ENCODE assay signal across 28 cellular contexts in the genomic region with DNA sequence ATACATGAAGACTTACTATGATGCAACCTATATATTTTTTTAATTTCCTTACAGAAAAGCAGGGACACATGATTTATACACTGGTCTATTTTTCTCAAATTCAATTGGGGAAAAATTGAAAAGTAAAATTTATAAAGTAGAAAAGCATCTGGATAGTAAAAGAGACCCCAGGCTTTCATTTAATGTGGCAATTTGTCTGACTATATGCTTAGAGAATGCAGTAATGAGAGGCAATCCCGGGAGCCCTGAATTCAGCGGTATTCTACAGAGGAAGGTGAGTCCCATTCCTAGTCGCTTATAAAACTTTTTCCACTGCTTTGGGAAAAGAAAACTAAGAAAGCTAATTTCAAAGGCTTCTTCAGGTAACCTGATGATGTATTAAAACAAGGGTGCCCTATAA.
DNase-seq lines count a peak whose midpoint lies in the region; ATAC-seq and TF ChIP-seq lines count a peak whose summit lies in the region.
"Had no signal": no experiment of that assay in that cellular context is flagged by ENCODE, and none has a peak within 500 bp of the region (broad histone marks: within the 10 kb centered on the region; RNA-seq: fewer than 3 reads in every experiment).

No MANE protein-coding gene starts in this region.

- H3K27ac Mint-ChIP-seq in H9: peak overlapping the region; percentile 69 to 92 (median 82); a peak in 5 of 7 replicates
- peak overlapping the region; percentile 31 for H3K27ac Mint-ChIP-seq in progenitor cell of endocrine pancreas
- H3K27ac Mint-ChIP-seq: B cell; CD8-positive, alpha-beta T cell; T-helper 1 cell treated with Interleukin-12 subunit alpha and Interleukin-12 subunit beta and Interleukin-4 antibody, amounts not matched to agents 30 μg/mL and 1 μg/mL, for 36 hours had no signal

- peak overlapping the region; percentile 26 for H2BK20ac ChIP-seq in H9 (ENCODE audit: low read depth, low read length, poor library complexity, severe bottlenecking)

- H3K4me1 ChIP-seq in H9 (ENCODE audit: insufficient read depth, low read length) (peaks cover 2% of the 10 kb centered on the region; the same call in 1 of the 2 replicates), Panc1 (ENCODE audit: control insufficient read depth, insufficient read depth, low read length) (no peaks in the 10 kb centered on the region; the same call in 1 of the 2 replicates), iPS-18a (ENCODE audit: control insufficient read depth, low read depth, low read length) (peaks cover 22% of the 10 kb centered on the region)
- H3K4me1 ChIP-seq: Caco-2 had no signal

- no peak overlapping the region for H2AFZ ChIP-seq in H9 (ENCODE audit: low read length)
- H2AFZ ChIP-seq: PC-9 had no signal

- no peaks in the 10 kb centered on the region for H4K20me1 ChIP-seq in H9 (ENCODE audit: control insufficient read depth, insufficient read depth, insufficient read length)

- no peak overlapping the region for H3K14ac ChIP-seq in H9 (ENCODE audit: insufficient read depth, low read length)

- H3K23ac ChIP-seq in H9 (ENCODE audit: insufficient read length, low read depth, low read length): no peak overlapping the region

- H4K91ac ChIP-seq in H9 (ENCODE audit: insufficient read length, low read depth, low read length): no peak overlapping the region

- H3K56ac ChIP-seq in H9 (ENCODE audit: insufficient read length, low read depth, low read length): no peak overlapping the region

- no peak for TF ChIP-seq CTCF in H9 (conservative IDR thresholded peaks at IDR 0.05)
- TF ChIP-seq CTCF in Panc1 (IDR thresholded peaks at IDR 0.05): no peak
- TF ChIP-seq CTCF in progenitor cell of endocrine pancreas (IDR thresholded peaks at IDR 0.05; ENCODE audit: unreplicated experiment): no peak

- H3K9ac ChIP-seq in H9 (ENCODE audit: extremely low read depth, insufficient read length, low read length) (no peak overlapping the region), iPS-18a (ENCODE audit: low read length) (no peak overlapping the region)

- H2BK5ac ChIP-seq in H9 (ENCODE audit: insufficient read length, low read length): no peak overlapping the region

- no peak overlapping the region for H2BK15ac ChIP-seq in H9 (ENCODE audit: low read depth, low read length)

- no peak overlapping the region for H3K4me2 ChIP-seq in H9 (ENCODE audit: insufficient read depth, insufficient read length, low read length)
- H3K4me2 ChIP-seq: PC-9 had no signal

- no peak overlapping the region for H3K18ac ChIP-seq in H9 (ENCODE audit: insufficient read length, low read depth, low read length)

- H3K4me1 Mint-ChIP-seq in H9 (peaks cover 22% of the 10 kb centered on the region in 2 experiments), progenitor cell of endocrine pancreas (ENCODE audit: low read depth) (peaks cover 2% of the 10 kb centered on the region)
- H3K4me1 Mint-ChIP-seq: B cell had no signal

- no peak overlapping the region for H2BK120ac ChIP-seq in H9 (ENCODE audit: low read depth, low read length, poor library complexity, severe bottlenecking)

- CTCF ChIA-PET in Panc1 (lab: Charles Lee): no interaction called here

- H2BK12ac ChIP-seq in H9 (ENCODE audit: insufficient read length, low read depth, low read length): no peak overlapping the region

- H2AK5ac ChIP-seq in H9 (ENCODE audit: insufficient read length, low read length): no peak overlapping the region

- H3K36me3 ChIP-seq in Panc1 (ENCODE audit: control insufficient read depth, insufficient read depth, low read length) (no peaks in the 10 kb centered on the region; the same call in 1 of the 2 replicates), iPS-18a (ENCODE audit: control insufficient read depth, low read depth, low read length) (no peaks in the 10 kb centered on the region)

- H3K4ac ChIP-seq in H9 (ENCODE audit: low read depth, low read length): no peak overlapping the region

- H3T11ph ChIP-seq in H9 (ENCODE audit: low read length): no peak overlapping the region

- no peaks in the 10 kb centered on the region for H3K79me1 ChIP-seq in H9 (ENCODE audit: insufficient read depth, low read depth, low read length, poor library complexity, severe bottlenecking)

- H3K36me3 Mint-ChIP-seq in H9 (ENCODE audit: insufficient read depth in 1 of 3, low read depth in 3 of 3) (no peaks in the 10 kb centered on the region), progenitor cell of endocrine pancreas (ENCODE audit: insufficient read depth) (peaks cover 4% of the 10 kb centered on the region)
- H3K36me3 Mint-ChIP-seq: CD8-positive, alpha-beta T cell had no signal

- H3K9me3 Mint-ChIP-seq in H9: no peaks in the 10 kb centered on the region
- H3K9me3 Mint-ChIP-seq in progenitor cell of endocrine pancreas (ENCODE audit: low read depth): no peaks in the 10 kb centered on the region
- H3K9me3 Mint-ChIP-seq: CD8-positive, alpha-beta T cell; T-helper 1 cell treated with Interleukin-12 subunit alpha and Interleukin-12 subunit beta and Interleukin-4 antibody, amounts not matched to agents 30 μg/mL and 1 μg/mL, for 36 hours had no signal

- WGBS in H9 (ENCODE audit: extremely low coverage, insufficient read length, low lambda C conversion rate): no CpG with 5 or more reads among the region's 3 CpGs

- H4K8ac ChIP-seq in H9 (replicated peaks; ENCODE audit: insufficient read length, low read depth, low read length): no peak overlapping the region

- POLR2A ChIA-PET in Panc1 (lab: Charles Lee): interaction anchor here (0.6 kb wide), 1 partner anchor 302 kb away, joined by 3 read pairs; no protein-coding TSS in a partner anchor

- H3K27ac ChIP-seq in H9 (ENCODE audit: insufficient read length, low read depth, low read length) (no peak overlapping the region), Panc1 (ENCODE audit: low read length) (peak overlapping the region; percentile 68; the same call in 1 of the 2 replicates), iPS-18a (ENCODE audit: low read length) (peak overlapping the region; percentile 27)
- H3K27ac ChIP-seq: C4-2B, PC-9, RWPE1 had no signal

- H3K9me3 ChIP-seq in H9 (ENCODE audit: control insufficient read depth, low read depth, low read length) (no peaks in the 10 kb centered on the region), Panc1 (ENCODE audit: control insufficient read depth, insufficient read depth, low read depth, low read length) (no peaks in the 10 kb centered on the region), iPS-18a (ENCODE audit: control insufficient read depth, low read depth, low read length) (no peaks in the 10 kb centered on the region)
- H3K9me3 ChIP-seq: Caco-2 had no signal

- in situ Hi-C loops in Panc1 (cut with HindIII; ENCODE audit: low pct_unique_long_range_greater_than_20kb, low sequenced_read_pairs): no loop called here

- H3K79me2 ChIP-seq in H9 (ENCODE audit: insufficient read depth, low read length): no peaks in the 10 kb centered on the region

- H4K5ac ChIP-seq in H9 (ENCODE audit: insufficient read length, low read depth, low read length): no peak overlapping the region

- H3K4me3 ChIP-seq in Panc1 (ENCODE audit: low read depth in 2 of 2, low read length in 2 of 2) (no peak overlapping the region), iPS-18a (ENCODE audit: low read length) (no peak overlapping the region)
- H3K4me3 ChIP-seq: GM12878, PC-9 had no signal

- no peaks in the 10 kb centered on the region for H3K27me3 ChIP-seq in H9 (ENCODE audit: insufficient read depth, low read length)
- H3K27me3 ChIP-seq in Panc1 (ENCODE audit: control insufficient read depth, insufficient read depth, low read length): no peaks in the 10 kb centered on the region
- H3K27me3 ChIP-seq in iPS-18a (ENCODE audit: control insufficient read depth, insufficient read depth, low read length): no peaks in the 10 kb centered on the region

- no peak for ATAC-seq in Panc1
- ATAC-seq: CD8-positive, alpha-beta T cell; GM12878; HCT116 had no signal

- intact Hi-C loops in Panc1 (cut with micrococcal nuclease; ENCODE audit: unreplicated experiment): loop anchor here (10.0 kb wide), 1 partner anchor 605 kb away; no protein-coding TSS in a partner anchor

- DNase-seq in H9: no peak
- no peak for DNase-seq in Panc1 (ENCODE audit: low read depth, low spot score)
- no peak for DNase-seq in progenitor cell of endocrine pancreas (ENCODE audit: low spot score, unreplicated experiment)
- DNase-seq in NCI-H2227 treated with DMSO at 0.1 percent for 48 hours (lab: John Stamatoyannopoulos, UW): no peak
- no peak for DNase-seq in AG08396 (ENCODE audit: low spot score)
- no peak for DNase-seq in MV-4-11 (lab: John Stamatoyannopoulos, UW)
- DNase-seq: Caco-2; CD8-positive, alpha-beta T cell; EL; GDM1; GOT3; Karpas-422; NCI-H1092 treated with DMSO at 0.1 percent for 48 hours; NCI-H1436; NCI-H187; NCI-H2081 treated with DMSO at 0.1 percent for 48 hours; NCI-H446 treated with DMSO at 0.1 percent for 48 hours; NCI-H526 treated with DMSO at 0.1 percent for 48 hours; PC-9; SHP77; SW 1271 had no signal

- H3K23me2 ChIP-seq in H9 (ENCODE audit: insufficient read length, low read depth, low read length, poor library complexity, severe bottlenecking): no peaks in the 10 kb centered on the region

- no peak overlapping the region for H3K4me3 Mint-ChIP-seq in H9
- no peak overlapping the region for H3K4me3 Mint-ChIP-seq in progenitor cell of endocrine pancreas (ENCODE audit: low read depth)
- H3K4me3 Mint-ChIP-seq: B cell; CD8-positive, alpha-beta T cell; T-helper 1 cell treated with Interleukin-12 subunit alpha and Interleukin-12 subunit beta and Interleukin-4 antibody, amounts not matched to agents 30 μg/mL and 1 μg/mL, for 36 hours had no signal

- no TSS peak for BruUV-seq in Panc1 (replicated peaks; lab: Mats Ljungman, UMichigan)

- H3K27me3 Mint-ChIP-seq in H9 (ENCODE audit: low read depth) (no peaks in the 10 kb centered on the region), progenitor cell of endocrine pancreas (no peaks in the 10 kb centered on the region)
- H3K27me3 Mint-ChIP-seq: B cell had no signal
